ENCODE assay signal across 8 cellular contexts in the genomic region with DNA sequence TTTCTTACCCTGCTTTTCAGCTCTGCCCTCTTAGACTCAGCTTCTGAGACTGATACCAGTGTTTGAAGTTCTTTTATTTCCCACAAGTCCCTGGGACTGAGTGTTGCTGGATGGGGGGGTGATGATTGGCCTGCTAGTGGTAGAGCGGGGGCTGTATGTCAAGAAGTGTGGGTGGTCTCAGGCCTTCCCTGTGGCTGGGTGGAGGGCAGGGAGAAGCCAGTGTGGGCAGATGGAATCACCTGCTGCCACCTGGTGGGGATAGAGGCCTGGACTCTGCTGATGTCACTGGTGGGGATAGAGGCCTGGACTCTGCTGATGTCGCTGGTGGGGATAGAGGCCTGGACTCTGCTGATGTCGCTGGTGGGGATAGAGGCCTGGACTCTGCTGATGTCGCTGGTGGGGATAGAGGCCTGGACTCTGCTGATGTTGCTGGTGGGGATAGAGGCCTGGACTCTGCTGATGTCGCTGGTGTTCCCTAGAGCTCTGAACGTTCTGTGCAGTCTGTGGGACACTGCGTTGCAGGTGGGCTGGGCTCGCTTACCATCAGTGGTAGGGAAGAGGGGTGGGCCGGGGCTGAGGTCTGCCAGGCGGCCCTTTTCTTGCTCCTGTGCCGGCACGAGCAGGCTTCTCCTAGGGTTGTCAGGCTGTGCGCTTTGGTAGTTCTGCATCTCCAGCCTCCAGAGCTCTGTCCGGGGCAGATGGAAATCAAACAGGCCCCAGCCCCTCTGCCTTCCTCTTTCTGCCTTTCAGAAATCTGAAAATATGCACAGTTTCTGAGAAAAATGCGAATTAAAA.
A peak's percentile ranks its signal among the peaks of the same experiment; 100 is the strongest.
DNase-seq lines count a peak whose midpoint lies in the region; ATAC-seq and TF ChIP-seq lines count a peak whose summit lies in the region.

No MANE protein-coding gene starts in this region.

- no peaks in the 10 kb centered on the region for H3K9me3 Mint-ChIP-seq in memory B cell

- TF ChIP-seq CTCF in tibial artery (IDR thresholded peaks at IDR 0.05): peak; percentile 38 to 45

- no peaks in the 10 kb centered on the region for H3K36me3 ChIP-seq in tibial artery

- no peak overlapping the region for H3K4me3 ChIP-seq in tibial artery

- ATAC-seq in HG02588 (IDR thresholded peaks at IDR 0.05; ENCODE audit: unreplicated experiment) (peak; percentile 53), SK-N-SH treated with all-trans-retinoic acid at 6 μM for 48 hours (peak; percentile 89), memory B cell (ENCODE audit: low read depth) (peak; percentile 60)

- peaks cover 0 to 93% (median 62%) of the 10 kb centered on the region in 4 donors for H3K4me1 ChIP-seq in tibial artery

- no peaks in the 10 kb centered on the region for H3K27me3 ChIP-seq in tibial artery

- H3K9me3 ChIP-seq in tibial artery: no peaks in the 10 kb centered on the region

- H3K27ac ChIP-seq in tibial artery: peak overlapping the region; percentile 73 to 76

- no peak overlapping the region for H3K4me3 Mint-ChIP-seq in memory B cell

- no peaks in the 10 kb centered on the region for H3K36me3 Mint-ChIP-seq in memory B cell

- H3K4me1 Mint-ChIP-seq in memory B cell: peaks cover 27% of the 10 kb centered on the region

- intact Hi-C loops in tibial artery (cut with DNase I; ENCODE audit: low total_unique reads): loop anchor here (5.0 kb wide), 2 partner anchors 64 to 99 kb away; partner anchors contain the start of gene ARHGEF7

- H3K27ac Mint-ChIP-seq in memory B cell: no peak overlapping the region

- DNase-seq in Daoy (ENCODE audit: low read depth): peak; percentile 19
- DNase-seq in central memory CD4-positive, alpha-beta T cell: peak; percentile 18
- peak; percentile 32 to 38 for DNase-seq in memory B cell (ENCODE audit: low spot score in 2 of 2)
- DNase-seq in tibial artery: peak in 1 of 2 donors; percentile 78
- no peak for DNase-seq in NK-92 (lab: John Stamatoyannopoulos, UW; ENCODE audit: unreplicated experiment)
- DNase-seq in epidermal melanocyte (ENCODE audit: insufficient read length, low spot score): no peak

- no peaks in the 10 kb centered on the region for H3K27me3 Mint-ChIP-seq in memory B cell

TF ChIP-seq in SK-N-SH treated with all-trans-retinoic acid at 6 μM for 48 hours, 23 proteins besides CTCF, POLR2A, EP300 and RAD21:
- no peak for TF ChIP-seq RARB (CRISPR knock-in tag; IDR thresholded peaks at IDR 0.05)
- no peak for TF ChIP-seq TOX (CRISPR knock-in tag; IDR thresholded peaks at IDR 0.05; ENCODE audit: borderline replicate concordance)
- no peak for TF ChIP-seq ESRRG (CRISPR knock-in tag; IDR thresholded peaks at IDR 0.05)
- no peak for TF ChIP-seq BACH2 (CRISPR knock-in tag; IDR thresholded peaks at IDR 0.05; ENCODE audit: borderline replicate concordance)
- TF ChIP-seq ZNF8 (CRISPR knock-in tag; IDR thresholded peaks at IDR 0.05): no peak
- no peak for TF ChIP-seq GLIS3 (CRISPR knock-in tag; IDR thresholded peaks at IDR 0.05)
- no peak for TF ChIP-seq ZFP30 (CRISPR knock-in tag; IDR thresholded peaks at IDR 0.05)
- no peak for TF ChIP-seq OSR1 (CRISPR knock-in tag; IDR thresholded peaks at IDR 0.05)
- TF ChIP-seq CSRNP3 (CRISPR knock-in tag; IDR thresholded peaks at IDR 0.05): no peak
- TF ChIP-seq SNAI2 (CRISPR knock-in tag; IDR thresholded peaks at IDR 0.05): no peak
- TF ChIP-seq, protein P1, sequence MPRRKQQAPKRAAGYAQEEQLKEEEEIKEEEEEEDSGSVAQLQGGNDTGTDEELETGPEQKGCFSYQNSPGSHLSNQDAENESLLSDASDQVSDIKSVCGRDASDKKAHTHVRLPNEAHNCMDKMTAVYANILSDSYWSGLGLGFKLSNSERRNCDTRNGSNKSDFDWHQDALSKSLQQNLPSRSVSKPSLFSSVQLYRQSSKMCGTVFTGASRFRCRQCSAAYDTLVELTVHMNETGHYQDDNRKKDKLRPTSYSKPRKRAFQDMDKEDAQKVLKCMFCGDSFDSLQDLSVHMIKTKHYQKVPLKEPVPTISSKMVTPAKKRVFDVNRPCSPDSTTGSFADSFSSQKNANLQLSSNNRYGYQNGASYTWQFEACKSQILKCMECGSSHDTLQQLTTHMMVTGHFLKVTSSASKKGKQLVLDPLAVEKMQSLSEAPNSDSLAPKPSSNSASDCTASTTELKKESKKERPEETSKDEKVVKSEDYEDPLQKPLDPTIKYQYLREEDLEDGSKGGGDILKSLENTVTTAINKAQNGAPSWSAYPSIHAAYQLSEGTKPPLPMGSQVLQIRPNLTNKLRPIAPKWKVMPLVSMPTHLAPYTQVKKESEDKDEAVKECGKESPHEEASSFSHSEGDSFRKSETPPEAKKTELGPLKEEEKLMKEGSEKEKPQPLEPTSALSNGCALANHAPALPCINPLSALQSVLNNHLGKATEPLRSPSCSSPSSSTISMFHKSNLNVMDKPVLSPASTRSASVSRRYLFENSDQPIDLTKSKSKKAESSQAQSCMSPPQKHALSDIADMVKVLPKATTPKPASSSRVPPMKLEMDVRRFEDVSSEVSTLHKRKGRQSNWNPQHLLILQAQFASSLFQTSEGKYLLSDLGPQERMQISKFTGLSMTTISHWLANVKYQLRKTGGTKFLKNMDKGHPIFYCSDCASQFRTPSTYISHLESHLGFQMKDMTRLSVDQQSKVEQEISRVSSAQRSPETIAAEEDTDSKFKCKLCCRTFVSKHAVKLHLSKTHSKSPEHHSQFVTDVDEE (CRISPR knock-in tag; IDR thresholded peaks at IDR 0.05): no peak
- no peak for TF ChIP-seq ZNF565 (CRISPR knock-in tag; conservative IDR thresholded peaks at IDR 0.05; ENCODE audit: low read depth)
- no peak for TF ChIP-seq ZNF70 (CRISPR knock-in tag; IDR thresholded peaks at IDR 0.05)
- no peak for TF ChIP-seq ISL1 (CRISPR knock-in tag; IDR thresholded peaks at IDR 0.05)
- TF ChIP-seq ZC3H10 (CRISPR knock-in tag; IDR thresholded peaks at IDR 0.05): no peak

Comparison
In these comparisons a context has a peak if more than half of its experiments do, and no peak if none do; other contexts are left out.
1. DNase-seq: peak in Daoy (single experiment), central memory CD4-positive, alpha-beta T cell (single experiment) and memory B cell (2 of 2); none in NK-92 (single experiment) and epidermal melanocyte (single experiment).
2. Peak in every context shown above with its lines, with median percentiles within 50 percentile points of each other: ATAC-seq.